Comparison of ENCODE assay signal across 19 cellular contexts in genomic region chr11:23569134-23569533, GRCh38.
DNase-seq lines count a peak whose midpoint lies in the region; ATAC-seq lines count a peak whose summit lies in the region.
"Had no signal": no experiment of that assay in that cellular context is flagged by ENCODE, and none has a peak within 500 bp of the region (broad histone marks: within the 10 kb centered on the region; RNA-seq: fewer than 3 reads in every experiment).

No MANE protein-coding gene starts in this region.

- H4K8ac ChIP-seq in trophoblast cell (ENCODE audit: low read depth, low read length) = no peak overlapping the region

- no peak overlapping the region for H2BK12ac ChIP-seq in trophoblast cell (ENCODE audit: low read length)

- H2AFZ ChIP-seq in trophoblast cell (ENCODE audit: insufficient read depth, low read length, poor library complexity) = no peak overlapping the region

- no peak overlapping the region for H3K14ac ChIP-seq in trophoblast cell (ENCODE audit: low read length)

- H2AK5ac ChIP-seq in trophoblast cell (ENCODE audit: low read length) = no peak overlapping the region

- H4K12ac ChIP-seq in trophoblast cell (ENCODE audit: low read depth, low read length) = no peak overlapping the region

- H3K79me1 ChIP-seq in trophoblast cell (ENCODE audit: low read length) = no peaks in the 10 kb centered on the region

- H3K27me3 ChIP-seq in trophoblast cell (ENCODE audit: insufficient read depth, low read length) = no peaks in the 10 kb centered on the region
- H3K27me3 ChIP-seq: BE2C, cardiac muscle cell, Peyer's patch, right lobe of liver had no signal

- WGBS in trophoblast cell (ENCODE audit: extremely low coverage, insufficient coverage, insufficient read length) = no CpG with 5 or more reads among the region's 1 CpG

- peak; percentile 54 for ATAC-seq in GM19324 (IDR thresholded peaks at IDR 0.05; ENCODE audit: low FRiP score, unreplicated experiment)
- ATAC-seq in HG02840 (IDR thresholded peaks at IDR 0.05; ENCODE audit: low FRiP score, unreplicated experiment) = peak; percentile 36
- ATAC-seq in HG03460 (IDR thresholded peaks at IDR 0.05; ENCODE audit: unreplicated experiment) = peak; percentile 30
- ATAC-seq: activated T-cell treated with anti-CD3 and anti-CD28 coated beads, Interleukin-2, amount 50 U/mL, for 72 hours; mucosa of descending colon had no signal

- H3K9me3 ChIP-seq in trophoblast cell (ENCODE audit: insufficient read depth, low read depth, low read length) = no peaks in the 10 kb centered on the region
- H3K9me3 ChIP-seq: BE2C, mucosa of descending colon, Peyer's patch, right lobe of liver had no signal

- H3K23ac ChIP-seq in trophoblast cell (ENCODE audit: low read length) = no peak overlapping the region

- no peak overlapping the region for H4K91ac ChIP-seq in trophoblast cell (ENCODE audit: low read depth, low read length)

- H3K4ac ChIP-seq in trophoblast cell (ENCODE audit: low read depth, low read length) = no peak overlapping the region

- H3K36me3 ChIP-seq in trophoblast cell (ENCODE audit: control insufficient read depth in 1 of 2, insufficient read depth in 2 of 2, low read length in 2 of 2) = no peaks in the 10 kb centered on the region
- H3K36me3 ChIP-seq: BE2C, cardiac muscle cell, Peyer's patch, right lobe of liver had no signal

- H3K27ac ChIP-seq in trophoblast cell (ENCODE audit: low read depth, low read length) = no peak overlapping the region
- H3K27ac ChIP-seq: cardiac muscle cell, Peyer's patch, right lobe of liver had no signal

- H2BK5ac ChIP-seq in trophoblast cell (ENCODE audit: low read depth, low read length, poor library complexity) = no peak overlapping the region

- no peak overlapping the region for H3K9ac ChIP-seq in trophoblast cell (ENCODE audit: low read length)

- no peaks in the 10 kb centered on the region for H3K4me1 ChIP-seq in trophoblast cell (ENCODE audit: control insufficient read depth in 1 of 2, insufficient read depth in 2 of 2, low read length in 2 of 2)
- H3K4me1 ChIP-seq: BE2C, Peyer's patch, right lobe of liver had no signal

- DNase-seq in RPMI8226 (no peak), cerebellum (ENCODE audit: low spot score) (no peak), NCI-H510A treated with DMSO at 0.1 percent for 48 hours (lab: John Stamatoyannopoulos, UW) (no peak), trophoblast cell (no peak)
- DNase-seq: activated CD4-positive, alpha-beta T cell treated with anti-CD3 and anti-CD28 coated beads, Interleukin-2, amount 50 U/mL, for 4 hours; activated T-cell treated with anti-CD3 and anti-CD28 coated beads, Interleukin-2, amount 50 U/mL, for 72 hours; BE2C; effector CD8-positive, alpha-beta T cell; hypothalamus; mucosa of descending colon; NCI-H2029 treated with DMSO at 0.1 percent for 48 hours; occipital lobe; Peyer's patch; right lobe of liver; stimulated activated CD4-positive, alpha-beta T cell treated with anti-CD3 and anti-CD28 coated beads, Interleukin-1b, Interleukin-23, amount 100 ng/mL, for 48 hours had no signal

- no peaks in the 10 kb centered on the region for H3K79me2 ChIP-seq in trophoblast cell (ENCODE audit: control insufficient read depth, insufficient read depth, low read length, poor library complexity)

- no peak overlapping the region for H3K4me2 ChIP-seq in trophoblast cell (ENCODE audit: low read length)

- H3K18ac ChIP-seq in trophoblast cell (ENCODE audit: low read length) = no peak overlapping the region

- no peak overlapping the region for H3K4me3 ChIP-seq in trophoblast cell (ENCODE audit: low read depth, low read length)
- H3K4me3 ChIP-seq: cardiac muscle cell, mucosa of descending colon, Peyer's patch, right lobe of liver had no signal

- no peak overlapping the region for H2BK120ac ChIP-seq in trophoblast cell (ENCODE audit: insufficient read depth, low read length, poor library complexity)
